Comparison of ENCODE assay signal across 13 cellular contexts in genomic region chr5:72387985-72388384, GRCh38.
DNase-seq lines count a peak whose midpoint lies in the region; ATAC-seq and TF ChIP-seq lines count a peak whose summit lies in the region.
"Had no signal": no experiment of that assay in that cellular context is flagged by ENCODE, and none has a peak within 500 bp of the region (broad histone marks: within the 10 kb centered on the region; RNA-seq: fewer than 3 reads in every experiment).

No MANE protein-coding gene starts in this region.

- H3K4me3 ChIP-seq in AG10803 (ENCODE audit: low read length): no peak overlapping the region
- H3K4me3 ChIP-seq: BLaER1, vagina had no signal

- peak; percentile 84 for DNase-seq in AG10803 (ENCODE audit: low read depth)
- DNase-seq in NCI-H226: peak; percentile 80
- DNase-seq in dedifferentiated amniotic fluid mesenchymal stem cell (ENCODE audit: extremely low spot score): peak; percentile 76
- DNase-seq in kidney tubule cell (ENCODE audit: low spot score): peak; percentile 91
- no peak for DNase-seq in stimulated activated naive CD4-positive, alpha-beta T cell treated with Interleukin-2 at 50 U/mL for 16 hours (lab: John Stamatoyannopoulos, UW)
- no peak for DNase-seq in NCI-H524 treated with DMSO at 0.1 percent for 48 hours (lab: John Stamatoyannopoulos, UW)
- no peak for DNase-seq in putamen (ENCODE audit: low spot score)
- DNase-seq: natural killer cell, NCI-H187, T-helper 9 cell had no signal

- no peak for TF ChIP-seq CTCF in AG10803 (conservative IDR thresholded peaks at IDR 0.05; ENCODE audit: low read length)

- no peak for ATAC-seq in HG02885 (IDR thresholded peaks at IDR 0.05; ENCODE audit: poor library complexity, unreplicated experiment)
- ATAC-seq: natural killer cell had no signal

Comparison
In these comparisons a context has a peak if more than half of its experiments do, and no peak if none do; other contexts are left out.
1. DNase-seq: peak in AG10803 (single experiment), NCI-H226 (single experiment), dedifferentiated amniotic fluid mesenchymal stem cell (single experiment) and kidney tubule cell (single experiment); none in stimulated activated naive CD4-positive, alpha-beta T cell treated with Interleukin-2 at 50 U/mL for 16 hours (single experiment), NCI-H524 treated with DMSO at 0.1 percent for 48 hours (single experiment) and putamen (single experiment).